Comparison of ENCODE assay signal across 12 cellular contexts in the genomic region with DNA sequence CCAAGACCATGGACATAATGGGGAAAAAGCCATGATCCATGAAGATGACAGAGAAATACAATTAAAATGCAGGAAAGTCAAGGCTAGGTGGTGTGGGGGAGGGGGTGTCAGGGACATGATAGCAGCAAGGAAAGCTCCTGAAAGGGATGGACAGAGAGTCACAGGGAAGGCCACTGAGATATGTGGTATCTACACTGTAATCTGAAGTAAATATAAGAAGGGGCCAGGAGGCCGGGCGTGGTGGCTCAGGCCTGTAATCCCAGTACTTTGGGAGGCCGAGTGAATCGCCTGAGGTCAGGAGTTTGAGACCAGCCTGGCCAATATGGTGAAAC.
"Had no signal": no experiment of that assay in that cellular context is flagged by ENCODE, and none has a peak within 500 bp of the region (broad histone marks: within the 10 kb centered on the region; RNA-seq: fewer than 3 reads in every experiment).

No MANE protein-coding gene starts in this region.

- H3K4me3 ChIP-seq: dorsolateral prefrontal cortex, heart left ventricle, neural progenitor cell, tibial nerve had no signal

- H3K27me3 ChIP-seq: dorsolateral prefrontal cortex, heart left ventricle, neural progenitor cell, tibial nerve had no signal

- DNase-seq: activated CD4-positive, alpha-beta T cell treated with anti-CD3 and anti-CD28 coated beads, Interleukin-2, amount 50 U/mL, for 1 hour; activated effector memory CD4-positive, alpha-beta T cell treated with anti-CD3 and anti-CD28 coated beads, Interleukin-2, amount 50 U/mL, for 16 hours; amygdala; dorsolateral prefrontal cortex; foreskin melanocyte; heart left ventricle; left colon; small intestine had no signal

- H3K9me3 Mint-ChIP-seq: activated naive CD4-positive, alpha-beta T cell treated with anti-CD3 and anti-CD28 coated beads, Interleukin-2, amount 50 U/mL, for 72 hours; neural progenitor cell; T-helper 1 cell treated with Interleukin-12 subunit alpha and Interleukin-12 subunit beta and Interleukin-4 antibody, amounts not matched to agents 30 μg/mL and 1 μg/mL, for 36 hours had no signal

- H3K4me3 Mint-ChIP-seq: neural progenitor cell; T-helper 1 cell treated with Interleukin-12 subunit alpha and Interleukin-12 subunit beta and Interleukin-4 antibody, amounts not matched to agents 30 μg/mL and 1 μg/mL, for 36 hours had no signal

- H3K9ac ChIP-seq: neural progenitor cell had no signal

- H3K27ac ChIP-seq: dorsolateral prefrontal cortex, heart left ventricle, neural progenitor cell, tibial nerve had no signal

- H3K27ac Mint-ChIP-seq: neural progenitor cell; T-helper 1 cell treated with Interleukin-12 subunit alpha and Interleukin-12 subunit beta and Interleukin-4 antibody, amounts not matched to agents 30 μg/mL and 1 μg/mL, for 36 hours had no signal

- H3K36me3 Mint-ChIP-seq: activated naive CD4-positive, alpha-beta T cell treated with anti-CD3 and anti-CD28 coated beads, Interleukin-2, amount 50 U/mL, for 72 hours had no signal

- H3K36me3 ChIP-seq: heart left ventricle, neural progenitor cell had no signal

- ATAC-seq: heart left ventricle, left colon had no signal

- H3K4me2 ChIP-seq: neural progenitor cell had no signal

- H2AFZ ChIP-seq: neural progenitor cell had no signal

- H3K9me3 ChIP-seq: heart left ventricle, tibial nerve had no signal
